In genomic region chr6:131136021-131136847, GRCh38 we compare ENCODE assay signal across 8 cellular contexts. TPM values are rescaled to one million over a fixed set of nuclear protein-coding genes. Genes with fewer than 3 reads are reported as not detected.
DNase-seq lines count a peak whose midpoint lies in the region; TF ChIP-seq lines count a peak whose summit lies in the region.

No MANE protein-coding gene starts in this region.

- peaks cover 22% of the 10 kb centered on the region for H3K4me1 Mint-ChIP-seq in activated T-cell treated with anti-CD3 and anti-CD28 coated beads, Interleukin-2, amount 50 U/mL, for 24 hours (ENCODE audit: low read depth)

- H3K27ac Mint-ChIP-seq in activated T-cell treated with anti-CD3 and anti-CD28 coated beads, Interleukin-2, amount 50 U/mL, for 24 hours, result peak overlapping the region; percentile 95

- TF ChIP-seq POLR2A in stomach (IDR thresholded peaks at IDR 0.05), result no peak

- peak overlapping the region; percentile 70 for H3K4me3 ChIP-seq in LNCaP clone FGC (ENCODE audit: low read depth, low read length)
- H3K4me3 ChIP-seq in cardiac fibroblast (replicated peaks in 1 of 2; ENCODE audit: low read depth in 2 of 2, low read length in 2 of 2), result peak overlapping the region; percentile 58 to 69
- peak overlapping the region; percentile 65 to 87 (median 78) for H3K4me3 ChIP-seq in stomach

- peak overlapping the region; percentile 82 for H3K4me3 Mint-ChIP-seq in activated T-cell treated with anti-CD3 and anti-CD28 coated beads, Interleukin-2, amount 50 U/mL, for 24 hours

- WGBS in stomach, 5 donors, result 10 to 17% (median 12%) methylated on average over 19 of the region's 19 CpGs

- intact Hi-C loops in stomach (cut with DNase I; ENCODE audit: low total_unique reads), result no loop called here

- no peaks in the 10 kb centered on the region for H3K36me3 ChIP-seq in stomach

- H3K27me3 Mint-ChIP-seq in activated T-cell treated with anti-CD3 and anti-CD28 coated beads, Interleukin-2, amount 50 U/mL, for 24 hours, result no peaks in the 10 kb centered on the region

- no peak for TF ChIP-seq EP300 in stomach (IDR thresholded peaks at IDR 0.05)

- DNase-seq in activated T-cell treated with anti-CD3 and anti-CD28 coated beads, Interleukin-2, amount 50 U/mL, for 24 hours, result no peak
- no peak for DNase-seq in activated T-cell treated with anti-CD3 and anti-CD28 coated beads, Interleukin-2, amount 50 U/mL, for 1 hour
- DNase-seq in LNCaP clone FGC (ENCODE audit: low read depth) (no peak), cardiac fibroblast (ENCODE audit: low read depth in 2 of 2) (peak; percentile 62 to 67), stomach (no peak), NCI-H2171 treated with DMSO at 0.1 percent for 48 hours (lab: John Stamatoyannopoulos, UW) (no peak)
- DNase-seq in central memory CD4-positive, alpha-beta T cell, result no peak

- H3K36me3 Mint-ChIP-seq in activated T-cell treated with anti-CD3 and anti-CD28 coated beads, Interleukin-2, amount 50 U/mL, for 24 hours (ENCODE audit: low read depth), result peaks cover 3% of the 10 kb centered on the region

- no peaks in the 10 kb centered on the region for H3K27me3 ChIP-seq in layer of hippocampus (ENCODE audit: control insufficient read depth, insufficient read depth, low read length)
- no peaks in the 10 kb centered on the region for H3K27me3 ChIP-seq in stomach

- no peaks in the 10 kb centered on the region for H3K9me3 ChIP-seq in stomach

- H3K27ac ChIP-seq in layer of hippocampus (ENCODE audit: low read depth, low read length) (peak overlapping the region; percentile 95), stomach (peak overlapping the region; percentile 83 to 93 (median 92))

- H3K4me1 ChIP-seq in stomach, result peaks cover 0 to 20% (median 16%) of the 10 kb centered on the region in 4 donors

- TF ChIP-seq CTCF in LNCaP clone FGC (IDR thresholded peaks at IDR 0.05; ENCODE audit: control insufficient read depth, extremely low read depth, insufficient read depth) (no peak), cardiac fibroblast (IDR thresholded peaks at IDR 0.05; ENCODE audit: low read depth, low read length) (no peak), stomach (IDR thresholded peaks at IDR 0.05) (no peak)

- no peaks in the 10 kb centered on the region for H3K9me3 Mint-ChIP-seq in activated T-cell treated with anti-CD3 and anti-CD28 coated beads, Interleukin-2, amount 50 U/mL, for 24 hours

RNA-seq across cellular contexts. Expression of gene AKAP7, which starts 1.0 kb away (rescaled TPM):
- 10 to 100 TPM in 2 of 5 donors, 1 to 10 TPM in 3; 1.3 to 59.5 (median 6.1) TPM for total RNA-seq in stomach
- 1 to 10 TPM; 4.1 to 4.6 (median 4.5) TPM for polyA plus RNA-seq in stomach

Comparison
In these comparisons a context has a peak if more than half of its experiments do, and no peak if none do; other contexts are left out.
1. DNase-seq: peak in cardiac fibroblast (2 of 2); none in activated T-cell treated with anti-CD3 and anti-CD28 coated beads, Interleukin-2, amount 50 U/mL, for 24 hours (single experiment), activated T-cell treated with anti-CD3 and anti-CD28 coated beads, Interleukin-2, amount 50 U/mL, for 1 hour (single experiment), LNCaP clone FGC (single experiment), stomach (single experiment), central memory CD4-positive, alpha-beta T cell (single experiment) and NCI-H2171 treated with DMSO at 0.1 percent for 48 hours (single experiment).
2. Peak in every context shown above with its lines, with median percentiles within 50 percentile points of each other: H3K4me3 ChIP-seq.